35 cellular contexts compared by ENCODE assay signal in genomic region chr19:48061401-48062344, GRCh38. TPM values are rescaled to one million over a fixed set of nuclear protein-coding genes. Genes with fewer than 3 reads are reported as not detected.
DNase-seq lines count a peak whose midpoint lies in the region; ATAC-seq, FAIRE-seq and TF ChIP-seq lines count a peak whose summit lies in the region.
"Had no signal": no experiment of that assay in that cellular context is flagged by ENCODE, and none has a peak within 500 bp of the region (broad histone marks: within the 10 kb centered on the region; RNA-seq: fewer than 3 reads in every experiment).

No MANE protein-coding gene starts in this region.

- H2BK12ac ChIP-seq in neuronal stem cell (ENCODE audit: low read length): no peak overlapping the region

- H3K27me3 ChIP-seq in H7 (ENCODE audit: control insufficient read depth, insufficient read depth, low read length) (no peaks in the 10 kb centered on the region), iPS-20b (ENCODE audit: insufficient read depth, low read length) (no peaks in the 10 kb centered on the region), neuronal stem cell (ENCODE audit: control insufficient read depth in 3 of 3, insufficient read depth in 3 of 3, low read depth in 1 of 3, low read length in 3 of 3) (peaks cover 0 to 3% (median 3%) of the 10 kb centered on the region in 3 experiments), pancreas (no peaks in the 10 kb centered on the region)
- H3K27me3 ChIP-seq: brain microvascular endothelial cell, gastroesophageal sphincter, ovary had no signal

- H3K79me1 ChIP-seq in neuronal stem cell (ENCODE audit: low read depth, low read length): peaks cover under 1% of the 10 kb centered on the region

- H3K36me3 Mint-ChIP-seq in WTC11: peaks cover 7% of the 10 kb centered on the region; the same call in 1 of the 2 replicates
- H3K36me3 Mint-ChIP-seq: activated naive CD4-positive, alpha-beta T cell treated with anti-CD3 and anti-CD28 coated beads, Interleukin-2, amount 10 ng/mL, durations not matched to agents 7 days and 5 days; CD14-positive monocyte; IgD-negative memory B cell; natural killer cell treated with Interleukin-12 subunit alpha and Interleukin-12 subunit beta and Interleukin-15 and Interleukin-18, amount 100 ng/mL, for 72 hours had no signal

- peak overlapping the region; percentile 11 for H3K4me2 ChIP-seq in neuronal stem cell (ENCODE audit: insufficient read depth, low read length, poor library complexity, severe bottlenecking)
- H3K4me2 ChIP-seq: PC-9 had no signal

- ATAC-seq in WTC11 (peak; percentile 54), pancreas (no peak)
- ATAC-seq: activated CD8-positive, alpha-beta T cell treated with anti-CD3 and anti-CD28 coated beads for 36 hours; gastroesophageal sphincter; lower lobe of right lung; natural killer cell treated with Interleukin-12 subunit alpha and Interleukin-12 subunit beta and Interleukin-15 and Interleukin-18, amount 100 ng/mL, for 72 hours; Right ventricle myocardium inferior; stimulated activated naive B cell treated with anti-CD40 and anti-IgM and Interleukin-4, amounts not matched to agents 10 μg/mL and 1 μg/mL and 100 μg/mL, for 72 hours had no signal

- no peak for TF ChIP-seq CTCF in WTC11 (IDR thresholded peaks at IDR 0.05)
- no peak for TF ChIP-seq CTCF in pancreas (IDR thresholded peaks at IDR 0.05)

- no peak overlapping the region for H2BK5ac ChIP-seq in neuronal stem cell (ENCODE audit: low read length)

- no peak overlapping the region for H3K27ac ChIP-seq in iPS-20b (ENCODE audit: low read length)
- H3K27ac ChIP-seq in neuronal stem cell (replicated peaks; ENCODE audit: low read length): no peak overlapping the region
- no peak overlapping the region for H3K27ac ChIP-seq in pancreas
- H3K27ac ChIP-seq: brain microvascular endothelial cell, gastroesophageal sphincter, lower lobe of right lung, ovary, PC-9 had no signal

- H3K36me3 ChIP-seq in H7 (replicated peaks; ENCODE audit: control insufficient read depth, insufficient read depth, low read length) (no peaks in the 10 kb centered on the region), iPS-20b (ENCODE audit: insufficient read depth, low read depth, low read length) (no peaks in the 10 kb centered on the region), neuronal stem cell (replicated peaks in 1 of 2; ENCODE audit: control insufficient read depth in 2 of 2, insufficient read depth in 2 of 2, low read length in 2 of 2) (no peaks in the 10 kb centered on the region), pancreas (no peaks in the 10 kb centered on the region)
- H3K36me3 ChIP-seq: brain microvascular endothelial cell, lower lobe of right lung, ovary had no signal

- H3K18ac ChIP-seq in neuronal stem cell (ENCODE audit: low read length): peak overlapping the region; percentile 64

- H3K23ac ChIP-seq in neuronal stem cell (ENCODE audit: low read depth, low read length, poor library complexity): peak overlapping the region; percentile 43

- H4K8ac ChIP-seq in neuronal stem cell (ENCODE audit: low read depth, low read length): no peak overlapping the region

- no peak for FAIRE-seq in pancreas (lab: Jason Lieb, UNC)
- FAIRE-seq: small intestine had no signal

- H3K4me1 Mint-ChIP-seq in WTC11: peaks cover 35% of the 10 kb centered on the region
- H3K4me1 Mint-ChIP-seq: activated naive CD4-positive, alpha-beta T cell treated with anti-CD3 and anti-CD28 coated beads, Interleukin-2, amount 10 ng/mL, durations not matched to agents 7 days and 5 days; IgD-negative memory B cell had no signal

- no CpG with 5 or more reads among the region's 37 CpGs for WGBS in neuronal stem cell (ENCODE audit: extremely low coverage in 2 of 2, insufficient read length in 2 of 2, insufficient replicate concordance in 1 of 2), 2 donors
- 46 to 48% methylated on average over 37 of the region's 37 CpGs for WGBS in pancreas, 2 donors

- peak overlapping the region; percentile 54 for H2BK15ac ChIP-seq in neuronal stem cell (ENCODE audit: low read length)

- H3K14ac ChIP-seq in neuronal stem cell (ENCODE audit: low read length): no peak overlapping the region

- intact Hi-C loops in pancreas (cut with DNase I): no loop called here

- H3K9ac ChIP-seq in iPS-20b (ENCODE audit: low read depth, low read length) (peak overlapping the region; percentile 14; the same call in 1 of the 2 replicates), neuronal stem cell (ENCODE audit: low read depth, low read length, poor library complexity) (no peak overlapping the region)

- H3K4me3 ChIP-seq in H7 (ENCODE audit: insufficient read depth, low read depth, low read length) (no peak overlapping the region), iPS-20b (ENCODE audit: low read length) (peak overlapping the region; percentile 27; the same call in 1 of the 2 replicates), neuronal stem cell (ENCODE audit: low read length in 2 of 2) (no peak overlapping the region), pancreas (no peak overlapping the region)
- H3K4me3 ChIP-seq: gastroesophageal sphincter, lower lobe of right lung, ovary, PC-9 had no signal

- H3K4me3 Mint-ChIP-seq in WTC11: peak overlapping the region; percentile 46
- H3K4me3 Mint-ChIP-seq: activated CD8-positive, alpha-beta T cell treated with anti-CD3 and anti-CD28 coated beads for 36 hours; activated naive CD4-positive, alpha-beta T cell treated with anti-CD3 and anti-CD28 coated beads, Interleukin-2, amount 10 ng/mL, durations not matched to agents 7 days and 5 days; activated T-helper 1 cell treated with anti-CD3 and anti-CD28 coated beads, Interleukin-12 subunit alpha, Interleukin-12 subunit beta, Interleukin-2, Interleukin-4 antibody, amounts not matched to agents 30 ng/mL and 10 ng/mL and 1 ng/mL, durations not matched to agents 14 hours and 24 hours and 36 hours; IgD-negative memory B cell; natural killer cell treated with Interleukin-12 subunit alpha and Interleukin-12 subunit beta and Interleukin-15 and Interleukin-18, amount 100 ng/mL, for 72 hours; stimulated activated naive B cell treated with anti-CD40 and anti-IgM and Interleukin-4, amounts not matched to agents 10 μg/mL and 1 μg/mL and 100 μg/mL, for 72 hours had no signal

- CTCF ChIA-PET in WTC11 (lab: Charles Lee): interaction anchor here (0.6 to 1.8 kb wide), 11 partner anchors 8 to 272 kb away, joined by 3 to 12 read pairs (median 3); partner anchors contain the start of gene PLA2G4C

- no peak overlapping the region for H2AFZ ChIP-seq in neuronal stem cell (ENCODE audit: low read length)
- H2AFZ ChIP-seq: PC-9 had no signal

- no peak overlapping the region for H2BK120ac ChIP-seq in neuronal stem cell (ENCODE audit: low read depth, low read length)

- H3K4me1 ChIP-seq in iPS-20b (ENCODE audit: insufficient read depth, low read length) (peaks cover 10% of the 10 kb centered on the region; the same call in 1 of the 2 replicates), neuronal stem cell (ENCODE audit: control insufficient read depth in 2 of 2, insufficient read depth in 1 of 2, low read depth in 1 of 2, low read length in 2 of 2) (peaks cover 0 to 3% of the 10 kb centered on the region in 2 donors), pancreas (no peaks in the 10 kb centered on the region)
- H3K4me1 ChIP-seq: lower lobe of right lung had no signal

- H2AK5ac ChIP-seq in neuronal stem cell (ENCODE audit: low read depth, low read length): no peak overlapping the region

- H3K27me3 Mint-ChIP-seq in WTC11 (ENCODE audit: low read depth): peaks cover 4% of the 10 kb centered on the region; the same call in 1 of the 2 replicates
- H3K27me3 Mint-ChIP-seq: IgD-negative memory B cell had no signal

- peak overlapping the region; percentile 79 for H3K27ac Mint-ChIP-seq in WTC11
- H3K27ac Mint-ChIP-seq: activated CD8-positive, alpha-beta T cell treated with anti-CD3 and anti-CD28 coated beads for 36 hours; activated naive CD4-positive, alpha-beta T cell treated with anti-CD3 and anti-CD28 coated beads, Interleukin-2, amount 10 ng/mL, durations not matched to agents 7 days and 5 days; activated T-helper 1 cell treated with anti-CD3 and anti-CD28 coated beads, Interleukin-12 subunit alpha, Interleukin-12 subunit beta, Interleukin-2, Interleukin-4 antibody, amounts not matched to agents 30 ng/mL and 10 ng/mL and 1 ng/mL, durations not matched to agents 14 hours and 24 hours and 36 hours; IgD-negative memory B cell; natural killer cell treated with Interleukin-12 subunit alpha and Interleukin-12 subunit beta and Interleukin-15 and Interleukin-18, amount 100 ng/mL, for 72 hours; stimulated activated naive B cell treated with anti-CD40 and anti-IgM and Interleukin-4, amounts not matched to agents 10 μg/mL and 1 μg/mL and 100 μg/mL, for 72 hours had no signal

- H3K9me3 ChIP-seq in iPS-20b (ENCODE audit: insufficient read depth, low read depth, low read length) (no peaks in the 10 kb centered on the region), neuronal stem cell (replicated peaks in 1 of 2; ENCODE audit: control insufficient read depth in 2 of 2, insufficient read depth in 1 of 2, low read depth in 1 of 2, low read length in 2 of 2) (no peaks in the 10 kb centered on the region), pancreas (no peaks in the 10 kb centered on the region)
- H3K9me3 ChIP-seq: gastroesophageal sphincter, lower lobe of right lung, ovary had no signal

- POLR2A ChIA-PET in WTC11 (lab: Charles Lee): no interaction called here

- DNase-seq in H7 (peak; percentile 87), WTC11 (ENCODE audit: low spot score) (peak; percentile 41), neuronal stem cell (ENCODE audit: low spot score) (no peak), HuH-7.5 (ENCODE audit: low spot score) (no peak), NCI-H1092 (lab: John Stamatoyannopoulos, UW) (no peak), pancreas (no peak)
- DNase-seq: activated CD8-positive, alpha-beta memory T cell treated with anti-CD3 and anti-CD28 coated beads, Interleukin-2, amount 50 U/mL, for 48 hours; activated CD8-positive, alpha-beta T cell treated with anti-CD3 and anti-CD28 coated beads for 36 hours; activated naive CD4-positive, alpha-beta T cell treated with anti-CD3 and anti-CD28 coated beads, Interleukin-2, amount 10 ng/mL, durations not matched to agents 7 days and 5 days; amniotic stem cell; brain microvascular endothelial cell; cerebellar nuclear complex; DMS79 treated with DMSO at 0.1 percent for 48 hours; GF-D8; hippocampal formation; kidney glomerular epithelial cell; lower lobe of right lung; NCI-H1092 treated with DMSO at 0.1 percent for 48 hours; NCI-H1930; NCI-H226; NCI-H526 treated with DMSO at 0.1 percent for 48 hours; ovary; PC-9; small intestine; stimulated activated naive B cell treated with anti-CD40 and anti-IgM and Interleukin-4, amounts not matched to agents 10 μg/mL and 1 μg/mL and 100 μg/mL, for 72 hours; substantia nigra; T-helper 2 cell; trophoblast cell had no signal

- H3K4ac ChIP-seq in neuronal stem cell (ENCODE audit: low read length): no peak overlapping the region

- H3K9me3 Mint-ChIP-seq in WTC11: peaks cover 7% of the 10 kb centered on the region
- H3K9me3 Mint-ChIP-seq: activated CD8-positive, alpha-beta T cell treated with anti-CD3 and anti-CD28 coated beads for 36 hours; activated naive CD4-positive, alpha-beta T cell treated with anti-CD3 and anti-CD28 coated beads, Interleukin-2, amount 10 ng/mL, durations not matched to agents 7 days and 5 days; activated T-helper 1 cell treated with anti-CD3 and anti-CD28 coated beads, Interleukin-12 subunit alpha, Interleukin-12 subunit beta, Interleukin-2, Interleukin-4 antibody, amounts not matched to agents 30 ng/mL and 10 ng/mL and 1 ng/mL, durations not matched to agents 14 hours and 24 hours and 36 hours; natural killer cell treated with Interleukin-12 subunit alpha and Interleukin-12 subunit beta and Interleukin-15 and Interleukin-18, amount 100 ng/mL, for 72 hours; stimulated activated naive B cell treated with anti-CD40 and anti-IgM and Interleukin-4, amounts not matched to agents 10 μg/mL and 1 μg/mL and 100 μg/mL, for 72 hours had no signal

- no peak overlapping the region for H4K91ac ChIP-seq in neuronal stem cell (ENCODE audit: low read depth, low read length, poor library complexity)

RNA-seq across cellular contexts. Expression of gene CABP5, which starts 17.8 kb away (rescaled TPM):
- not detected in 2 replicates for total RNA-seq in H7 (2014; rRNA removed; shearing (Covaris generic))
- total RNA-seq in WTC11 (2021): not detected in 3 replicates
- not detected for polyA plus RNA-seq in neuronal stem cell (2013, experiment 1 of 2)
- polyA plus RNA-seq in neuronal stem cell (2013, experiment 2 of 2): not detected
- not detected for total RNA-seq in pancreas
- polyA plus RNA-seq in pancreas: not detected
- total RNA-seq: activated CD8-positive, alpha-beta T cell treated with anti-CD3 and anti-CD28 coated beads for 36 hours; activated T-helper 1 cell treated with anti-CD3 and anti-CD28 coated beads, Interleukin-12 subunit alpha, Interleukin-12 subunit beta, Interleukin-2, Interleukin-4 antibody, amounts not matched to agents 30 ng/mL and 10 ng/mL and 1 ng/mL, durations not matched to agents 14 hours and 24 hours and 36 hours; gastroesophageal sphincter; lower lobe of right lung; natural killer cell treated with Interleukin-12 subunit alpha and Interleukin-12 subunit beta and Interleukin-15 and Interleukin-18, amount 100 ng/mL, for 72 hours; ovary; PC-9; Right ventricle myocardium inferior had no signal
- polyA plus RNA-seq: IgD-negative memory B cell, ovary, small intestine had no signal

RNA-seq across cellular contexts. Expression of gene PLA2G4C, which starts 48.9 kb away (rescaled TPM):
- total RNA-seq in H7 (2014; rRNA removed; shearing (Covaris generic)): not detected in 2 replicates
- 4.5 to 10.6 TPM (median 8.6 TPM) in 3 replicates for total RNA-seq in WTC11 (2021)
- 0.04 TPM for polyA plus RNA-seq in neuronal stem cell (2013, experiment 1 of 2)
- polyA plus RNA-seq in neuronal stem cell (2013, experiment 2 of 2): 0.10 TPM
- 10 to 100 TPM in 3 of 6 donors, 1 to 10 TPM in 3; 2.9 to 13.6 (median 9.0) TPM for total RNA-seq in pancreas
- polyA plus RNA-seq in pancreas: 10 to 100 TPM; 14.9 to 21.7 TPM
- total RNA-seq: PC-9 had no signal

Comparison
In these comparisons a context has a peak if more than half of its experiments do, and no peak if none do; other contexts are left out.
1. DNase-seq: peak in H7 (single experiment) and WTC11 (single experiment); none in neuronal stem cell (single experiment), HuH-7.5 (single experiment), NCI-H1092 (single experiment) and pancreas (0 of 6).